ENCODE assay signal across 8 cellular contexts in genomic region chr11:96306933-96307747, GRCh38. TPM values are rescaled to one million over a fixed set of nuclear protein-coding genes. Genes with fewer than 3 reads are reported as not detected.
A peak's percentile ranks its signal among the peaks of the same experiment; 100 is the strongest.
DNase-seq lines count a peak whose midpoint lies in the region; ATAC-seq and TF ChIP-seq lines count a peak whose summit lies in the region.

No MANE protein-coding gene starts in this region.

- peak overlapping the region; percentile 69 for H3K4me3 Mint-ChIP-seq in type B pancreatic cell

- TF ChIP-seq CTCF in epithelial cell of proximal tubule (conservative IDR thresholded peaks at IDR 0.05; ENCODE audit: low read depth, low read length): no peak
- TF ChIP-seq CTCF in type B pancreatic cell (conservative IDR thresholded peaks at IDR 0.05): no peak

- H3K9me3 Mint-ChIP-seq in type B pancreatic cell: no peaks in the 10 kb centered on the region

- no peaks in the 10 kb centered on the region for H3K27me3 Mint-ChIP-seq in type B pancreatic cell

- peak overlapping the region; percentile 86 for H3K27ac Mint-ChIP-seq in type B pancreatic cell

- peaks cover 5% of the 10 kb centered on the region for H3K36me3 Mint-ChIP-seq in type B pancreatic cell

- peaks cover 53% of the 10 kb centered on the region for H3K4me1 Mint-ChIP-seq in type B pancreatic cell (ENCODE audit: unreplicated experiment)

- DNase-seq in AG20443 (ENCODE audit: low spot score) (peak; percentile 88), HT-29 (ENCODE audit: low spot score) (peak; percentile 100), SW 1271 (lab: John Stamatoyannopoulos, UW) (peak; percentile 97 to 99), epithelial cell of proximal tubule (ENCODE audit: low read depth) (peak; percentile 98), mucosa of gallbladder (ENCODE audit: low spot score) (peak; percentile 91), type B pancreatic cell (ENCODE audit: extremely low spot score, unreplicated experiment) (no peak)

- ATAC-seq in GM21576 (IDR thresholded peaks at IDR 0.05; ENCODE audit: unreplicated experiment) (no peak), HG03469 (IDR thresholded peaks at IDR 0.05; ENCODE audit: unreplicated experiment) (no peak)

- peak overlapping the region; percentile 44 for H3K4me3 ChIP-seq in epithelial cell of proximal tubule (ENCODE audit: low read depth, low read length)

RNA-seq across cellular contexts. Expression of gene MAML2, which starts 35.9 kb away (rescaled TPM):
- total RNA-seq in HT-29 (2014; rRNA removed; shearing (Covaris generic)): 4.8 and 5.2 TPM in 2 replicates
- total RNA-seq in epithelial cell of proximal tubule (4.9 and 5.1 TPM in 2 replicates), mucosa of gallbladder (14.3 TPM), type B pancreatic cell (ENCODE audit: low replicate concordance) (20.8 and 33.6 TPM in 2 replicates)
